ENCODE assay signal across 11 cellular contexts in the genomic region with DNA sequence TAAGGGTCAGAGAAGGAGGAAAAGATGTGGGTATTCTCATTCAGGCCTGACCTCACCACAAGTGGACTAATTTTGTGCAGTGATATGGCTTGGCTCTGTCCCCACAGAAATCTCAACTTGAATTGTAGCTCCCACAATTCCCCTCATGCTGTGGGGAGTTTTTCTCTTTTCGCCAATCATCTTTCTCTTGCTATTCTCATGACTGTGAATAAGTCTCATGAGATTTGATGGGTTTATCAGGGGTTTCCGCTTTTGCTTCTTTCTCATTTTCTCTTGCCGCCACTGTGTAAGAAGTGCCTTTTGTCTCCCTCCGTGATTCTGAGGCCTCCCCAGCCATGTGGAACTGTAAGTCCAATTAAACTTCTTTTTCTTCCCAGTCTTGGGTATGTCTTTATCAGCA. TPM values are rescaled to one million over a fixed set of nuclear protein-coding genes. Genes with fewer than 3 reads are reported as not detected.
"Had no signal": no experiment of that assay in that cellular context is flagged by ENCODE, and none has a peak within 500 bp of the region (broad histone marks: within the 10 kb centered on the region; RNA-seq: fewer than 3 reads in every experiment).

No MANE protein-coding gene starts in this region.

RNA-seq across cellular contexts. Expression of gene MUC22, which starts 42.9 kb away (rescaled TPM):
- total RNA-seq: activated CD4-positive, alpha-beta T cell treated with anti-CD3 and anti-CD28 coated beads for 36 hours; activated CD4-positive, alpha-beta T cell treated with anti-CD3 and anti-CD28 coated beads, Interleukin-2, amount 10 ng/mL, durations not matched to agents 7 days and 5 days; activated CD8-positive, alpha-beta T cell treated with anti-CD3 and anti-CD28 coated beads, Interleukin-2, amount 10 ng/mL, durations not matched to agents 7 days and 5 days; activated naive CD4-positive, alpha-beta T cell treated with anti-CD3 and anti-CD28 coated beads for 36 hours; activated naive CD4-positive, alpha-beta T cell treated with anti-CD3 and anti-CD28 coated beads, Interleukin-2, amount 50 U/mL, for 72 hours; adrenal gland; body of pancreas; MCF 10A; T-helper 2 cell treated with Interferon-gamma antibody and Interleukin-4, amounts not matched to agents 100 ng/mL and 5 ng/mL, for 36 hours had no signal
- polyA plus RNA-seq: adrenal gland had no signal

RNA-seq across cellular contexts. Expression of gene C6orf15, which starts 59.2 kb away (rescaled TPM):
- total RNA-seq: activated CD4-positive, alpha-beta T cell treated with anti-CD3 and anti-CD28 coated beads for 36 hours; activated CD4-positive, alpha-beta T cell treated with anti-CD3 and anti-CD28 coated beads, Interleukin-2, amount 10 ng/mL, durations not matched to agents 7 days and 5 days; activated CD8-positive, alpha-beta T cell treated with anti-CD3 and anti-CD28 coated beads, Interleukin-2, amount 10 ng/mL, durations not matched to agents 7 days and 5 days; activated naive CD4-positive, alpha-beta T cell treated with anti-CD3 and anti-CD28 coated beads for 36 hours; activated naive CD4-positive, alpha-beta T cell treated with anti-CD3 and anti-CD28 coated beads, Interleukin-2, amount 50 U/mL, for 72 hours; adrenal gland; body of pancreas; bronchial epithelial cell; MCF 10A; Right ventricle myocardium superior; T-helper 2 cell treated with Interferon-gamma antibody and Interleukin-4, amounts not matched to agents 100 ng/mL and 5 ng/mL, for 36 hours had no signal
- polyA plus RNA-seq: adrenal gland had no signal
